ENCODE assay signal across 1 cellular context in the genomic region with DNA sequence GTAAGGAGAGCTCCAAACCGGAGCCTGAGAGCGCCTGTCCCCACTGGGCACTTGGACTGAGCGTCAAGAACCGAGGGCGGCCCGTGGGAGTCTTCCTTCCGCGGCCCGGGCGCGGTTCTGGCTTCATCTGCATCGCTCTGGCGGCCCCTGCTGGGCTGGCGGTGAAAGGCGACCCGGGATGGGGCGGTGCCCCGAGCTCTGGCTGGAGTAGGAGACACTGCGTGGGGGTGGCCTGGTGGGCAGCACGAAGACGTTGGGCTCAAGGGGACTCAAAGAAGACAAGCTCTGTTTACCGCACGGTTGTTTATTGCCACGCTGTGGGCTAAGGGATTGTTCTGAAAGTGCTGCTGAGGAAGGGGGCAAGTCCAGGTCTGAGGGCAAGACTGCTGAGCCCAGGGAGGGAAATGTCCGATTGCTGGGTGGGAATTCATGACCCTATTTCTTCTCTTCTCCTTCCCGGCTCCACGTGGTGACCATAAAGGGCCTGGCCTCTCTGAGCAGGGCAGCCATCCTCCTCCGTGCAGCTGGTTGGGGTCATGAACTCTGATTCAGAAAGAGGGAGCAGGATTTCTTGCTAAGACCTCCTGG.
TF ChIP-seq lines count a peak whose summit lies in the region.

No MANE protein-coding gene starts in this region.

TF ChIP-seq in GM12878, 131 proteins besides CTCF, POLR2A, EP300 and RAD21 (continued from another document):
- TF ChIP-seq, protein P1, sequence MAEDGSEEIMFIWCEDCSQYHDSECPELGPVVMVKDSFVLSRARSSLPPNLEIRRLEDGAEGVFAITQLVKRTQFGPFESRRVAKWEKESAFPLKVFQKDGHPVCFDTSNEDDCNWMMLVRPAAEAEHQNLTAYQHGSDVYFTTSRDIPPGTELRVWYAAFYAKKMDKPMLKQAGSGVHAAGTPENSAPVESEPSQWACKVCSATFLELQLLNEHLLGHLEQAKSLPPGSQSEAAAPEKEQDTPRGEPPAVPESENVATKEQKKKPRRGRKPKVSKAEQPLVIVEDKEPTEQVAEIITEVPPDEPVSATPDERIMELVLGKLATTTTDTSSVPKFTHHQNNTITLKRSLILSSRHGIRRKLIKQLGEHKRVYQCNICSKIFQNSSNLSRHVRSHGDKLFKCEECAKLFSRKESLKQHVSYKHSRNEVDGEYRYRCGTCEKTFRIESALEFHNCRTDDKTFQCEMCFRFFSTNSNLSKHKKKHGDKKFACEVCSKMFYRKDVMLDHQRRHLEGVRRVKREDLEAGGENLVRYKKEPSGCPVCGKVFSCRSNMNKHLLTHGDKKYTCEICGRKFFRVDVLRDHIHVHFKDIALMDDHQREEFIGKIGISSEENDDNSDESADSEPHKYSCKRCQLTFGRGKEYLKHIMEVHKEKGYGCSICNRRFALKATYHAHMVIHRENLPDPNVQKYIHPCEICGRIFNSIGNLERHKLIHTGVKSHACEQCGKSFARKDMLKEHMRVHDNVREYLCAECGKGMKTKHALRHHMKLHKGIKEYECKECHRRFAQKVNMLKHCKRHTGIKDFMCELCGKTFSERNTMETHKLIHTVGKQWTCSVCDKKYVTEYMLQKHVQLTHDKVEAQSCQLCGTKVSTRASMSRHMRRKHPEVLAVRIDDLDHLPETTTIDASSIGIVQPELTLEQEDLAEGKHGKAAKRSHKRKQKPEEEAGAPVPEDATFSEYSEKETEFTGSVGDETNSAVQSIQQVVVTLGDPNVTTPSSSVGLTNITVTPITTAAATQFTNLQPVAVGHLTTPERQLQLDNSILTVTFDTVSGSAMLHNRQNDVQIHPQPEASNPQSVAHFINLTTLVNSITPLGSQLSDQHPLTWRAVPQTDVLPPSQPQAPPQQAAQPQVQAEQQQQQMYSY (CRISPR knock-in tag; IDR thresholded peaks at IDR 0.05), result no peak
- TF ChIP-seq, protein P2, sequence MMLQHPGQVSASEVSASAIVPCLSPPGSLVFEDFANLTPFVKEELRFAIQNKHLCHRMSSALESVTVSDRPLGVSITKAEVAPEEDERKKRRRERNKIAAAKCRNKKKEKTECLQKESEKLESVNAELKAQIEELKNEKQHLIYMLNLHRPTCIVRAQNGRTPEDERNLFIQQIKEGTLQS (IDR thresholded peaks at IDR 0.05; ENCODE audit: borderline replicate concordance, extremely low read depth, low read depth, low read length), result no peak
- TF ChIP-seq, protein P3, sequence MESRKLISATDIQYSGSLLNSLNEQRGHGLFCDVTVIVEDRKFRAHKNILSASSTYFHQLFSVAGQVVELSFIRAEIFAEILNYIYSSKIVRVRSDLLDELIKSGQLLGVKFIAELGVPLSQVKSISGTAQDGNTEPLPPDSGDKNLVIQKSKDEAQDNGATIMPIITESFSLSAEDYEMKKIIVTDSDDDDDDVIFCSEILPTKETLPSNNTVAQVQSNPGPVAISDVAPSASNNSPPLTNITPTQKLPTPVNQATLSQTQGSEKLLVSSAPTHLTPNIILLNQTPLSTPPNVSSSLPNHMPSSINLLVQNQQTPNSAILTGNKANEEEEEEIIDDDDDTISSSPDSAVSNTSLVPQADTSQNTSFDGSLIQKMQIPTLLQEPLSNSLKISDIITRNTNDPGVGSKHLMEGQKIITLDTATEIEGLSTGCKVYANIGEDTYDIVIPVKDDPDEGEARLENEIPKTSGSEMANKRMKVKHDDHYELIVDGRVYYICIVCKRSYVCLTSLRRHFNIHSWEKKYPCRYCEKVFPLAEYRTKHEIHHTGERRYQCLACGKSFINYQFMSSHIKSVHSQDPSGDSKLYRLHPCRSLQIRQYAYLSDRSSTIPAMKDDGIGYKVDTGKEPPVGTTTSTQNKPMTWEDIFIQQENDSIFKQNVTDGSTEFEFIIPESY (IDR thresholded peaks at IDR 0.05), result no peak
- TF ChIP-seq FOXK2 (IDR thresholded peaks at IDR 0.05) (no peak), CEBPB (IDR thresholded peaks at IDR 0.05; ENCODE audit: borderline replicate concordance in 1 of 2, low read depth in 2 of 2, low read length in 2 of 2) (no peak), RB1 (IDR thresholded peaks at IDR 0.05; ENCODE audit: borderline replicate concordance) (peak; percentile 77; the same call in 1 of the 2 replicates), CREB1 (IDR thresholded peaks at IDR 0.05; ENCODE audit: low read depth) (0 out of 2 replicates have a peak, but pooled peaks have one; percentile 15), PML (IDR thresholded peaks at IDR 0.05; ENCODE audit: low read length) (no peak), MTA3 (IDR thresholded peaks at IDR 0.05; ENCODE audit: borderline replicate concordance, low read length) (no peak), EED (IDR thresholded peaks at IDR 0.05; ENCODE audit: low read depth) (no peak), NR2C2 (IDR thresholded peaks at IDR 0.05; ENCODE audit: borderline replicate concordance, control insufficient read depth, insufficient read length, low read depth) (no peak)
- TF ChIP-seq, protein P4, sequence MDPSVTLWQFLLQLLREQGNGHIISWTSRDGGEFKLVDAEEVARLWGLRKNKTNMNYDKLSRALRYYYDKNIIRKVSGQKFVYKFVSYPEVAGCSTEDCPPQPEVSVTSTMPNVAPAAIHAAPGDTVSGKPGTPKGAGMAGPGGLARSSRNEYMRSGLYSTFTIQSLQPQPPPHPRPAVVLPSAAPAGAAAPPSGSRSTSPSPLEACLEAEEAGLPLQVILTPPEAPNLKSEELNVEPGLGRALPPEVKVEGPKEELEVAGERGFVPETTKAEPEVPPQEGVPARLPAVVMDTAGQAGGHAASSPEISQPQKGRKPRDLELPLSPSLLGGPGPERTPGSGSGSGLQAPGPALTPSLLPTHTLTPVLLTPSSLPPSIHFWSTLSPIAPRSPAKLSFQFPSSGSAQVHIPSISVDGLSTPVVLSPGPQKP (IDR thresholded peaks at IDR 0.05; ENCODE audit: low read depth, low read length), result no peak
